Comparison of ENCODE assay signal across 13 cellular contexts in genomic region chr20:41145317-41145716, GRCh38. TPM values are rescaled to one million over a fixed set of nuclear protein-coding genes. Genes with fewer than 3 reads are reported as not detected.
DNase-seq lines count a peak whose midpoint lies in the region; ATAC-seq and TF ChIP-seq lines count a peak whose summit lies in the region.
"Had no signal": no experiment of that assay in that cellular context is flagged by ENCODE, and none has a peak within 500 bp of the region (broad histone marks: within the 10 kb centered on the region; RNA-seq: fewer than 3 reads in every experiment).

No MANE protein-coding gene starts in this region.

- H3K4me1 ChIP-seq in right atrium auricular region: peaks cover 0 to 99% of the 10 kb centered on the region in 2 donors
- peaks cover 65% of the 10 kb centered on the region for H3K4me1 ChIP-seq in stomach smooth muscle (ENCODE audit: control insufficient read depth, insufficient read depth, low read length)
- H3K4me1 ChIP-seq in HAP-1: no peaks in the 10 kb centered on the region

- H3K27me3 ChIP-seq in right atrium auricular region (no peaks in the 10 kb centered on the region), stomach smooth muscle (ENCODE audit: control insufficient read depth in 1 of 2, insufficient read depth in 2 of 2, low read length in 2 of 2) (no peaks in the 10 kb centered on the region), HAP-1 (ENCODE audit: low read depth) (no peaks in the 10 kb centered on the region)
- H3K27me3 ChIP-seq: MG63 had no signal

- H3K9ac ChIP-seq in stomach smooth muscle (ENCODE audit: low read length in 2 of 2): no peak overlapping the region

- in situ Hi-C loops in HAP-1 (cut with MboI; ENCODE audit: low sequenced_read_pairs): no loop called here

- H3K9me3 ChIP-seq in right atrium auricular region (no peaks in the 10 kb centered on the region), stomach smooth muscle (ENCODE audit: control insufficient read depth in 2 of 2, low read length in 2 of 2) (no peaks in the 10 kb centered on the region), HAP-1 (no peaks in the 10 kb centered on the region)
- H3K9me3 ChIP-seq: MG63 had no signal

- H3K36me3 ChIP-seq in right atrium auricular region (no peaks in the 10 kb centered on the region), stomach smooth muscle (ENCODE audit: control insufficient read depth in 2 of 2, insufficient read depth in 2 of 2, low read length in 2 of 2) (peaks cover 0 to 5% of the 10 kb centered on the region in 2 donors), HAP-1 (replicated peaks) (peaks cover 25% of the 10 kb centered on the region)

- peaks cover 52% of the 10 kb centered on the region for H3K36me3 Mint-ChIP-seq in activated CD4-positive, alpha-beta T cell treated with anti-CD3 and anti-CD28 coated beads for 36 hours (ENCODE audit: low read depth)
- peaks cover 8% of the 10 kb centered on the region for H3K36me3 Mint-ChIP-seq in activated CD4-positive, alpha-beta memory T cell treated with anti-CD3 and anti-CD28 coated beads for 36 hours

- H3K9me3 Mint-ChIP-seq in activated CD4-positive, alpha-beta T cell treated with anti-CD3 and anti-CD28 coated beads for 36 hours (ENCODE audit: low read depth): no peaks in the 10 kb centered on the region
- no peaks in the 10 kb centered on the region for H3K9me3 Mint-ChIP-seq in activated CD4-positive, alpha-beta memory T cell treated with anti-CD3 and anti-CD28 coated beads for 36 hours

- TF ChIP-seq CTCF in right atrium auricular region (IDR thresholded peaks at IDR 0.05): no peak

- intact Hi-C loops in activated CD4-positive, alpha-beta T cell treated with anti-CD3 and anti-CD28 coated beads for 36 hours (cut with DNase I, micrococcal nuclease): loop anchor here in 1 of 2 experiments (1.0 kb wide), 1 partner anchor 11 kb away; no protein-coding TSS in a partner anchor
- intact Hi-C loops in activated CD4-positive, alpha-beta memory T cell treated with anti-CD3 and anti-CD28 coated beads for 36 hours (cut with micrococcal nuclease): no loop called here

- H3K27ac ChIP-seq in right atrium auricular region (peak overlapping the region; percentile 74 to 83), stomach smooth muscle (ENCODE audit: low read length) (peak overlapping the region; percentile 37)

- H3K4me3 ChIP-seq in right atrium auricular region: no peak overlapping the region
- peak overlapping the region in 1 of 2 donors; percentile 35 for H3K4me3 ChIP-seq in stomach smooth muscle (ENCODE audit: low read length in 2 of 2)
- H3K4me3 ChIP-seq in HAP-1: no peak overlapping the region
- H3K4me3 ChIP-seq: MG63 had no signal

- peaks cover 97% of the 10 kb centered on the region for H3K4me1 Mint-ChIP-seq in activated CD4-positive, alpha-beta T cell treated with anti-CD3 and anti-CD28 coated beads for 36 hours
- H3K4me1 Mint-ChIP-seq in activated CD4-positive, alpha-beta memory T cell treated with anti-CD3 and anti-CD28 coated beads for 36 hours (ENCODE audit: low read depth): peaks cover 97% of the 10 kb centered on the region

- CTCF ChIA-PET in activated CD4-positive, alpha-beta T cell treated with anti-CD3 and anti-CD28 coated beads for 36 hours (lab: Charles Lee): interaction anchor here (1.1 to 3.8 kb wide), 3 partner anchors 10 to 50 kb away, joined by 4 to 31 read pairs (median 14); no protein-coding TSS in a partner anchor
- CTCF ChIA-PET in activated CD4-positive, alpha-beta memory T cell treated with anti-CD3 and anti-CD28 coated beads for 36 hours (lab: Charles Lee): interaction anchor here (1.0 to 2.4 kb wide), 3 partner anchors 10 to 155 kb away, joined by 3 to 12 read pairs (median 7); no protein-coding TSS in a partner anchor

- POLR2A ChIA-PET in activated CD4-positive, alpha-beta T cell treated with anti-CD3 and anti-CD28 coated beads for 36 hours (lab: Charles Lee): no interaction called here
- POLR2A ChIA-PET in activated CD4-positive, alpha-beta memory T cell treated with anti-CD3 and anti-CD28 coated beads for 36 hours (lab: Charles Lee): interaction anchor here (1.7 to 2.0 kb wide), 2 partner anchors 10 to 12 kb away, joined by 7 to 8 read pairs; no protein-coding TSS in a partner anchor

- no peak for ATAC-seq in activated CD4-positive, alpha-beta T cell treated with anti-CD3 and anti-CD28 coated beads for 36 hours
- ATAC-seq in GM21737 (IDR thresholded peaks at IDR 0.05; ENCODE audit: unreplicated experiment): no peak

- H3K27ac Mint-ChIP-seq in activated CD4-positive, alpha-beta T cell treated with anti-CD3 and anti-CD28 coated beads for 36 hours: peak overlapping the region; percentile 84
- H3K27ac Mint-ChIP-seq in activated CD4-positive, alpha-beta memory T cell treated with anti-CD3 and anti-CD28 coated beads for 36 hours: peak overlapping the region; percentile 51

- DNase-seq in activated CD4-positive, alpha-beta T cell treated with anti-CD3 and anti-CD28 coated beads for 36 hours: no peak
- no peak for DNase-seq in activated CD4-positive, alpha-beta T cell treated with anti-CD3 and anti-CD28 coated beads, Interleukin-2, amount 50 U/mL, for 48 hours
- DNase-seq in activated CD4-positive, alpha-beta memory T cell treated with anti-CD3 and anti-CD28 coated beads for 36 hours: no peak
- DNase-seq in right atrium auricular region (ENCODE audit: low spot score): no peak
- DNase-seq in HAP-1 (ENCODE audit: low spot score in 2 of 2): no peak
- DNase-seq in activated CD4-positive, CD25-positive, alpha-beta regulatory T cell (lab: John Stamatoyannopoulos, UW): no peak
- DNase-seq: NCI-H2171; OCI-M1; stimulated activated CD4-positive, alpha-beta T cell treated with anti-CD3 and anti-CD28 coated beads, Interleukin-4, amount 100 ng/mL, for 1 hour; stimulated activated naive CD4-positive, alpha-beta T cell treated with Interleukin-2 at 50 U/mL for 16 hours had no signal

- H3K27me3 Mint-ChIP-seq in activated CD4-positive, alpha-beta T cell treated with anti-CD3 and anti-CD28 coated beads for 36 hours: no peaks in the 10 kb centered on the region
- H3K27me3 Mint-ChIP-seq in activated CD4-positive, alpha-beta memory T cell treated with anti-CD3 and anti-CD28 coated beads for 36 hours: no peaks in the 10 kb centered on the region

- no peak overlapping the region for H3K4me3 Mint-ChIP-seq in activated CD4-positive, alpha-beta T cell treated with anti-CD3 and anti-CD28 coated beads for 36 hours
- no peak overlapping the region for H3K4me3 Mint-ChIP-seq in activated CD4-positive, alpha-beta memory T cell treated with anti-CD3 and anti-CD28 coated beads for 36 hours

RNA-seq across cellular contexts. Expression of gene PLCG1, which starts 8.0 kb away (rescaled TPM):
- 100 to 1,000 TPM; 185 to 230 TPM for total RNA-seq in activated CD4-positive, alpha-beta T cell treated with anti-CD3 and anti-CD28 coated beads for 36 hours
- 100 to 1,000 TPM; 133 to 139 TPM for total RNA-seq in activated CD4-positive, alpha-beta memory T cell treated with anti-CD3 and anti-CD28 coated beads for 36 hours
- total RNA-seq in right atrium auricular region: 10 to 100 TPM; 24.1 to 59.5 TPM
